In genomic region chr20:12270863-12271262, GRCh38 we compare ENCODE assay signal across 1 cellular context.
TF ChIP-seq lines count a peak whose summit lies in the region.

No MANE protein-coding gene starts in this region.

TF ChIP-seq in GM23338, 12 proteins besides CTCF, POLR2A, EP300 and RAD21:
- peak; percentile 62; the same call in 1 of the 2 replicates for TF ChIP-seq ZNF462 (CRISPR knock-in tag; IDR thresholded peaks at IDR 0.05)
- TF ChIP-seq REST (IDR thresholded peaks at IDR 0.05; ENCODE audit: unreplicated experiment) = no peak
TF ChIP-seq in GM23338: peak in this region for 1.
